Comparison of ENCODE assay signal across 1 cellular context in the genomic region with DNA sequence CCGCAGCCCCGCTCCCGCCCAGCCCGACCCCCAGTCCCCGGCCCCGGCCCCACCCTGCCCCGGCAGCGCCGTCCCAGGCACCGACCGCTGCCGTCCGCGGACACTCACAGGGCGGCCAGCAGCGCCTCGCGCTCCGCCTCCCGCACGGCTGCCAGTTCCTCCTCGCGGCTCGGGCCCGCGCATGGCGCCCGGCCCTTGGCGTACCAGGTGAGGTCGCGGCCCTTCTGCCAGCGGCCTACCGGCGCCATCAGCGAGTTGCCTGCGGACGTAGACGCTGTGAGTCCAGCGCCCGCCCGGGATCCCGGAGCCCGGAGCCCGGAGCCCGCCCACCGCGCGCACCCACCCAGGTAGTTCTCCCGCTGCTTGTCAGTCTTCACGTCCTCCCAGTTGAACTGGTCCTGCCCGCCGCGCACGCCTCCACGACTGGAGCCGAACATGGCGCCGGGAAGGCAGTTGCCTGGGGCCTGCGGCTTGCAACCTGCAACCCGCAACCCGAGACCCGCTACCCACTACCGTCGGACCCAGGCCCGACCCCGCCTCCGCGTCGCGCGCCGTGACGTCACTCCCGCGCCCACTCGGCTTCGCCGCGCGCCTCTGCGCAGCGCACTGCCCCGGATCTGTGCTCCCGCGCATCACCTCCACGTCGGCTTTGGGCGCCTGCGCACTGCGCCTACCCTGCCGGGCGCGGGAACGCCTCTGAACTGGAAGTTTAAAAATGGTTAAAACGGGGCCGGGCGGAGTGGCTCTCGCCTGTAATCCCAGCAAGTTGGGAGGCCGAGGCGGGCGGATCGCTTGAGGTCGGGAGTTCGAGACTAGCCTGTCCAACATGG.
TF ChIP-seq lines count a peak whose summit lies in the region.

A gene (minus strand): TSS at position 535 of the 830 bp plus-strand sequence. CDS start 98 bp downstream, at position 437.

TF ChIP-seq in K562, 482 proteins besides CTCF, POLR2A, EP300 and RAD21 (continued from another document and continues in another):
- TF ChIP-seq, protein P1, sequence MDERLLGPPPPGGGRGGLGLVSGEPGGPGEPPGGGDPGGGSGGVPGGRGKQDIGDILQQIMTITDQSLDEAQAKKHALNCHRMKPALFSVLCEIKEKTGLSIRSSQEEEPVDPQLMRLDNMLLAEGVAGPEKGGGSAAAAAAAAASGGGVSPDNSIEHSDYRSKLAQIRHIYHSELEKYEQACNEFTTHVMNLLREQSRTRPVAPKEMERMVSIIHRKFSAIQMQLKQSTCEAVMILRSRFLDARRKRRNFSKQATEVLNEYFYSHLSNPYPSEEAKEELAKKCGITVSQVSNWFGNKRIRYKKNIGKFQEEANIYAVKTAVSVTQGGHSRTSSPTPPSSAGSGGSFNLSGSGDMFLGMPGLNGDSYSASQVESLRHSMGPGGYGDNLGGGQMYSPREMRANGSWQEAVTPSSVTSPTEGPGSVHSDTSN (CRISPR knock-in tag; IDR thresholded peaks at IDR 0.05; ENCODE audit: low read depth), result no peak
- TF ChIP-seq, protein P1 (tag; conservative IDR thresholded peaks at IDR 0.05; ENCODE audit: low read depth), result no peak
- TF ChIP-seq XRCC5 (IDR thresholded peaks at IDR 0.05; ENCODE audit: low read depth, low read length) (no peak), CCAR2 (IDR thresholded peaks at IDR 0.05; ENCODE audit: low read depth, low read length) (no peak), BRD4 (IDR thresholded peaks at IDR 0.05) (no peak), BMI1 (IDR thresholded peaks at IDR 0.05; ENCODE audit: low read length) (no peak), ZBED1 (IDR thresholded peaks at IDR 0.05) (no peak), RBM34 (IDR thresholded peaks at IDR 0.05; ENCODE audit: borderline replicate concordance, insufficient read depth, low read length) (0 out of 2 replicates have a peak, but pooled peaks have one; percentile 76), GABPB1 (CRISPR knock-in tag; IDR thresholded peaks at IDR 0.05) (peak; percentile 77; the same call in 1 of the 2 replicates), ZNF133 (CRISPR knock-in tag; IDR thresholded peaks at IDR 0.05) (no peak), CREM (IDR thresholded peaks at IDR 0.05; ENCODE audit: low read depth) (peak; percentile 100), JUN (IDR thresholded peaks at IDR 0.05; ENCODE audit: borderline replicate concordance, low read depth, low read length) (peak; percentile 71), JUN (CRISPR knock-in tag; IDR thresholded peaks at IDR 0.05; ENCODE audit: borderline replicate concordance) (peak; percentile 91; the same call in 1 of the 2 replicates), CBFA2T3 (IDR thresholded peaks at IDR 0.05) (0 out of 2 replicates have a peak, but pooled peaks have one; percentile 1), ARID1B (IDR thresholded peaks at IDR 0.05) (no peak), SMARCE1 (IDR thresholded peaks at IDR 0.05) (no peak), TAF7 (tag; IDR thresholded peaks at IDR 0.05) (0 out of 2 replicates have a peak, but pooled peaks have one; percentile 31), GATA2 (CRISPR knock-in tag; IDR thresholded peaks at IDR 0.05) (no peak), TAF15 (IDR thresholded peaks at IDR 0.05; ENCODE audit: low read depth, low read length) (no peak), POLR3G (IDR thresholded peaks at IDR 0.05; ENCODE audit: extremely low read depth, insufficient read length, insufficient replicate concordance) (no peak), ZNF431 (CRISPR knock-in tag; IDR thresholded peaks at IDR 0.05) (no peak; the same call in 1 of the 2 replicates), PHF20 (IDR thresholded peaks at IDR 0.05; ENCODE audit: partially characterized antibody) (peak; percentile 96), LCOR (CRISPR knock-in tag; IDR thresholded peaks at IDR 0.05) (peak; percentile 81; the same call in 1 of the 2 replicates), ZNF695 (CRISPR knock-in tag; IDR thresholded peaks at IDR 0.05) (no peak), HCFC1 (IDR thresholded peaks at IDR 0.05; ENCODE audit: low read depth, low read length) (peak; percentile 90), SMARCC2 (IDR thresholded peaks at IDR 0.05; ENCODE audit: low read depth) (no peak), EWSR1 (IDR thresholded peaks at IDR 0.05; ENCODE audit: borderline replicate concordance, low read depth, partially characterized antibody) (no peak), ZFP1 (CRISPR knock-in tag; IDR thresholded peaks at IDR 0.05) (no peak), SIN3B (IDR thresholded peaks at IDR 0.05; ENCODE audit: low read depth) (peak; percentile 97), SMAD4 (CRISPR knock-in tag; conservative IDR thresholded peaks at IDR 0.05) (no peak; the same call in 1 of the 2 replicates), CREBBP (IDR thresholded peaks at IDR 0.05; ENCODE audit: low read depth, low read length) (no peak), BACH1 (tag; IDR thresholded peaks at IDR 0.05) (no peak), BDP1 (IDR thresholded peaks at IDR 0.05; ENCODE audit: insufficient read depth, insufficient read length) (no peak), NCOR1 (IDR thresholded peaks at IDR 0.05) (no peak; the same call in 1 of the 2 replicates), TRIM24 (IDR thresholded peaks at IDR 0.05) (no peak), ZNF586 (CRISPR knock-in tag; conservative IDR thresholded peaks at IDR 0.05) (no peak)
- TF ChIP-seq, protein P2, sequence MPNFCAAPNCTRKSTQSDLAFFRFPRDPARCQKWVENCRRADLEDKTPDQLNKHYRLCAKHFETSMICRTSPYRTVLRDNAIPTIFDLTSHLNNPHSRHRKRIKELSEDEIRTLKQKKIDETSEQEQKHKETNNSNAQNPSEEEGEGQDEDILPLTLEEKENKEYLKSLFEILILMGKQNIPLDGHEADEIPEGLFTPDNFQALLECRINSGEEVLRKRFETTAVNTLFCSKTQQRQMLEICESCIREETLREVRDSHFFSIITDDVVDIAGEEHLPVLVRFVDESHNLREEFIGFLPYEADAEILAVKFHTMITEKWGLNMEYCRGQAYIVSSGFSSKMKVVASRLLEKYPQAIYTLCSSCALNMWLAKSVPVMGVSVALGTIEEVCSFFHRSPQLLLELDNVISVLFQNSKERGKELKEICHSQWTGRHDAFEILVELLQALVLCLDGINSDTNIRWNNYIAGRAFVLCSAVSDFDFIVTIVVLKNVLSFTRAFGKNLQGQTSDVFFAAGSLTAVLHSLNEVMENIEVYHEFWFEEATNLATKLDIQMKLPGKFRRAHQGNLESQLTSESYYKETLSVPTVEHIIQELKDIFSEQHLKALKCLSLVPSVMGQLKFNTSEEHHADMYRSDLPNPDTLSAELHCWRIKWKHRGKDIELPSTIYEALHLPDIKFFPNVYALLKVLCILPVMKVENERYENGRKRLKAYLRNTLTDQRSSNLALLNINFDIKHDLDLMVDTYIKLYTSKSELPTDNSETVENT (CRISPR knock-in tag; IDR thresholded peaks at IDR 0.05), result peak; percentile 88
- TF ChIP-seq, protein P3, sequence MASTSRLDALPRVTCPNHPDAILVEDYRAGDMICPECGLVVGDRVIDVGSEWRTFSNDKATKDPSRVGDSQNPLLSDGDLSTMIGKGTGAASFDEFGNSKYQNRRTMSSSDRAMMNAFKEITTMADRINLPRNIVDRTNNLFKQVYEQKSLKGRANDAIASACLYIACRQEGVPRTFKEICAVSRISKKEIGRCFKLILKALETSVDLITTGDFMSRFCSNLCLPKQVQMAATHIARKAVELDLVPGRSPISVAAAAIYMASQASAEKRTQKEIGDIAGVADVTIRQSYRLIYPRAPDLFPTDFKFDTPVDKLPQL (IDR thresholded peaks at IDR 0.05; ENCODE audit: extremely low read depth, insufficient read length), result no peak
- TF ChIP-seq, protein P4, sequence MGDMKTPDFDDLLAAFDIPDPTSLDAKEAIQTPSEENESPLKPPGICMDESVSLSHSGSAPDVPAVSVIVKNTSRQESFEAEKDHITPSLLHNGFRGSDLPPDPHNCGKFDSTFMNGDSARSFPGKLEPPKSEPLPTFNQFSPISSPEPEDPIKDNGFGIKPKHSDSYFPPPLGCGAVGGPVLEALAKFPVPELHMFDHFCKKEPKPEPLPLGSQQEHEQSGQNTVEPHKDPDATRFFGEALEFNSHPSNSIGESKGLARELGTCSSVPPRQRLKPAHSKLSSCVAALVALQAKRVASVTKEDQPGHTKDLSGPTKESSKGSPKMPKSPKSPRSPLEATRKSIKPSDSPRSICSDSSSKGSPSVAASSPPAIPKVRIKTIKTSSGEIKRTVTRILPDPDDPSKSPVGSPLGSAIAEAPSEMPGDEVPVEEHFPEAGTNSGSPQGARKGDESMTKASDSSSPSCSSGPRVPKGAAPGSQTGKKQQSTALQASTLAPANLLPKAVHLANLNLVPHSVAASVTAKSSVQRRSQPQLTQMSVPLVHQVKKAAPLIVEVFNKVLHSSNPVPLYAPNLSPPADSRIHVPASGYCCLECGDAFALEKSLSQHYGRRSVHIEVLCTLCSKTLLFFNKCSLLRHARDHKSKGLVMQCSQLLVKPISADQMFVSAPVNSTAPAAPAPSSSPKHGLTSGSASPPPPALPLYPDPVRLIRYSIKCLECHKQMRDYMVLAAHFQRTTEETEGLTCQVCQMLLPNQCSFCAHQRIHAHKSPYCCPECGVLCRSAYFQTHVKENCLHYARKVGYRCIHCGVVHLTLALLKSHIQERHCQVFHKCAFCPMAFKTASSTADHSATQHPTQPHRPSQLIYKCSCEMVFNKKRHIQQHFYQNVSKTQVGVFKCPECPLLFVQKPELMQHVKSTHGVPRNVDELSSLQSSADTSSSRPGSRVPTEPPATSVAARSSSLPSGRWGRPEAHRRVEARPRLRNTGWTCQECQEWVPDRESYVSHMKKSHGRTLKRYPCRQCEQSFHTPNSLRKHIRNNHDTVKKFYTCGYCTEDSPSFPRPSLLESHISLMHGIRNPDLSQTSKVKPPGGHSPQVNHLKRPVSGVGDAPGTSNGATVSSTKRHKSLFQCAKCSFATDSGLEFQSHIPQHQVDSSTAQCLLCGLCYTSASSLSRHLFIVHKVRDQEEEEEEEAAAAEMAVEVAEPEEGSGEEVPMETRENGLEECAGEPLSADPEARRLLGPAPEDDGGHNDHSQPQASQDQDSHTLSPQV (IDR thresholded peaks at IDR 0.05), result peak; percentile 53; the same call in 1 of the 2 replicates
- TF ChIP-seq, protein P5, sequence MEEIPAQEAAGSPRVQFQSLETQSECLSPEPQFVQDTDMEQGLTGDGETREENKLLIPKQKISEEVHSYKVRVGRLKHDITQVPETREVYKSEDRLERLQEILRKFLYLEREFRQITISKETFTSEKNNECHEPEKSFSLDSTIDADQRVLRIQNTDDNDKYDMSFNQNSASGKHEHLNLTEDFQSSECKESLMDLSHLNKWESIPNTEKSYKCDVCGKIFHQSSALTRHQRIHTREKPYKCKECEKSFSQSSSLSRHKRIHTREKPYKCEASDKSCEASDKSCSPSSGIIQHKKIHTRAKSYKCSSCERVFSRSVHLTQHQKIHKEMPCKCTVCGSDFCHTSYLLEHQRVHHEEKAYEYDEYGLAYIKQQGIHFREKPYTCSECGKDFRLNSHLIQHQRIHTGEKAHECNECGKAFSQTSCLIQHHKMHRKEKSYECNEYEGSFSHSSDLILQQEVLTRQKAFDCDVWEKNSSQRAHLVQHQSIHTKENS (CRISPR knock-in tag; IDR thresholded peaks at IDR 0.05), result no peak
- TF ChIP-seq, protein P6, sequence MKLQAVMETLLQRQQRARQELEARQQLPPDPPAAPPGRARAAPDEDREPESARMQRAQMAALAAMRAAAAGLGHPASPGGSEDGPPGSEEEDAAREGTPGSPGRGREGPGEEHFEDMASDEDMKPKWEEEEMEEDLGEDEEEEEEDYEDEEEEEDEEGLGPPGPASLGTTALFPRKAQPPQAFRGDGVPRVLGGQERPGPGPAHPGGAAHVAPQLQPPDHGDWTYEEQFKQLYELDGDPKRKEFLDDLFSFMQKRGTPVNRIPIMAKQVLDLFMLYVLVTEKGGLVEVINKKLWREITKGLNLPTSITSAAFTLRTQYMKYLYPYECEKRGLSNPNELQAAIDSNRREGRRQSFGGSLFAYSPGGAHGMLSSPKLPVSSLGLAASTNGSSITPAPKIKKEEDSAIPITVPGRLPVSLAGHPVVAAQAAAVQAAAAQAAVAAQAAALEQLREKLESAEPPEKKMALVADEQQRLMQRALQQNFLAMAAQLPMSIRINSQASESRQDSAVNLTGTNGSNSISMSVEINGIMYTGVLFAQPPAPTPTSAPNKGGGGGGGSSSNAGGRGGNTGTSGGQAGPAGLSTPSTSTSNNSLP (IDR thresholded peaks at IDR 0.05; ENCODE audit: borderline replicate concordance, low read depth, low read length), result no peak
- TF ChIP-seq, protein P7, sequence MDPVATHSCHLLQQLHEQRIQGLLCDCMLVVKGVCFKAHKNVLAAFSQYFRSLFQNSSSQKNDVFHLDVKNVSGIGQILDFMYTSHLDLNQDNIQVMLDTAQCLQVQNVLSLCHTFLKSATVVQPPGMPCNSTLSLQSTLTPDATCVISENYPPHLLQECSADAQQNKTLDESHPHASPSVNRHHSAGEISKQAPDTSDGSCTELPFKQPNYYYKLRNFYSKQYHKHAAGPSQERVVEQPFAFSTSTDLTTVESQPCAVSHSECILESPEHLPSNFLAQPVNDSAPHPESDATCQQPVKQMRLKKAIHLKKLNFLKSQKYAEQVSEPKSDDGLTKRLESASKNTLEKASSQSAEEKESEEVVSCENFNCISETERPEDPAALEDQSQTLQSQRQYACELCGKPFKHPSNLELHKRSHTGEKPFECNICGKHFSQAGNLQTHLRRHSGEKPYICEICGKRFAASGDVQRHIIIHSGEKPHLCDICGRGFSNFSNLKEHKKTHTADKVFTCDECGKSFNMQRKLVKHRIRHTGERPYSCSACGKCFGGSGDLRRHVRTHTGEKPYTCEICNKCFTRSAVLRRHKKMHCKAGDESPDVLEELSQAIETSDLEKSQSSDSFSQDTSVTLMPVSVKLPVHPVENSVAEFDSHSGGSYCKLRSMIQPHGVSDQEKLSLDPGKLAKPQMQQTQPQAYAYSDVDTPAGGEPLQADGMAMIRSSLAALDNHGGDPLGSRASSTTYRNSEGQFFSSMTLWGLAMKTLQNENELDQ (CRISPR knock-in tag; IDR thresholded peaks at IDR 0.05; ENCODE audit: borderline replicate concordance), result peak; percentile 80; the same call in 1 of the 2 replicates
- TF ChIP-seq, protein P8, sequence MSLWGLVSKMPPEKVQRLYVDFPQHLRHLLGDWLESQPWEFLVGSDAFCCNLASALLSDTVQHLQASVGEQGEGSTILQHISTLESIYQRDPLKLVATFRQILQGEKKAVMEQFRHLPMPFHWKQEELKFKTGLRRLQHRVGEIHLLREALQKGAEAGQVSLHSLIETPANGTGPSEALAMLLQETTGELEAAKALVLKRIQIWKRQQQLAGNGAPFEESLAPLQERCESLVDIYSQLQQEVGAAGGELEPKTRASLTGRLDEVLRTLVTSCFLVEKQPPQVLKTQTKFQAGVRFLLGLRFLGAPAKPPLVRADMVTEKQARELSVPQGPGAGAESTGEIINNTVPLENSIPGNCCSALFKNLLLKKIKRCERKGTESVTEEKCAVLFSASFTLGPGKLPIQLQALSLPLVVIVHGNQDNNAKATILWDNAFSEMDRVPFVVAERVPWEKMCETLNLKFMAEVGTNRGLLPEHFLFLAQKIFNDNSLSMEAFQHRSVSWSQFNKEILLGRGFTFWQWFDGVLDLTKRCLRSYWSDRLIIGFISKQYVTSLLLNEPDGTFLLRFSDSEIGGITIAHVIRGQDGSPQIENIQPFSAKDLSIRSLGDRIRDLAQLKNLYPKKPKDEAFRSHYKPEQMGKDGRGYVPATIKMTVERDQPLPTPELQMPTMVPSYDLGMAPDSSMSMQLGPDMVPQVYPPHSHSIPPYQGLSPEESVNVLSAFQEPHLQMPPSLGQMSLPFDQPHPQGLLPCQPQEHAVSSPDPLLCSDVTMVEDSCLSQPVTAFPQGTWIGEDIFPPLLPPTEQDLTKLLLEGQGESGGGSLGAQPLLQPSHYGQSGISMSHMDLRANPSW (CRISPR knock-in tag; IDR thresholded peaks at IDR 0.05), result peak; percentile 97
